In genomic region chr5:113219695-113220094, GRCh38 we compare ENCODE assay signal across 20 cellular contexts.
"Had no signal": no experiment of that assay in that cellular context is flagged by ENCODE, and none has a peak within 500 bp of the region (broad histone marks: within the 10 kb centered on the region; RNA-seq: fewer than 3 reads in every experiment).

No MANE protein-coding gene starts in this region.

- ATAC-seq: activated naive CD4-positive, alpha-beta T cell treated with anti-CD3 and anti-CD28 coated beads, Interleukin-2, amount 50 U/mL, for 72 hours; esophagus mucosa; natural killer cell treated with Interleukin-12 subunit alpha and Interleukin-12 subunit beta and Interleukin-15 and Interleukin-18, amount 100 ng/mL, for 72 hours; pancreas; sciatic nerve; stimulated activated naive B cell treated with anti-CD40 and anti-IgM and Interleukin-4, amounts not matched to agents 10 μg/mL and 1 μg/mL and 100 μg/mL, for 72 hours had no signal

- H3K36me3 Mint-ChIP-seq: activated naive CD4-positive, alpha-beta T cell treated with anti-CD3 and anti-CD28 coated beads, Interleukin-2, amount 50 U/mL, for 72 hours; brain; natural killer cell treated with Interleukin-12 subunit alpha and Interleukin-12 subunit beta and Interleukin-15 and Interleukin-18, amount 100 ng/mL, for 72 hours; stimulated activated naive B cell treated with anti-CD40 and anti-IgM and Interleukin-4, amounts not matched to agents 10 μg/mL and 1 μg/mL and 100 μg/mL, for 72 hours had no signal

- H3K4me3 Mint-ChIP-seq: brain; dendritic cell treated with granulocyte-macrophage colony-stimulating factor and Interleukin-4, amounts not matched to agents 40 ng/mL and 50 ng/mL, for 4 days; natural killer cell treated with Interleukin-12 subunit alpha and Interleukin-12 subunit beta and Interleukin-15 and Interleukin-18, amount 100 ng/mL, for 72 hours; stimulated activated naive B cell treated with anti-CD40 and anti-IgM and Interleukin-4, amounts not matched to agents 10 μg/mL and 1 μg/mL and 100 μg/mL, for 72 hours had no signal

- H3K27ac Mint-ChIP-seq: activated naive CD4-positive, alpha-beta T cell treated with anti-CD3 and anti-CD28 coated beads, Interleukin-2, amount 50 U/mL, for 72 hours; brain; dendritic cell treated with granulocyte-macrophage colony-stimulating factor and Interleukin-4, amounts not matched to agents 40 ng/mL and 50 ng/mL, for 4 days; natural killer cell treated with Interleukin-12 subunit alpha and Interleukin-12 subunit beta and Interleukin-15 and Interleukin-18, amount 100 ng/mL, for 72 hours; stimulated activated naive B cell treated with anti-CD40 and anti-IgM and Interleukin-4, amounts not matched to agents 10 μg/mL and 1 μg/mL and 100 μg/mL, for 72 hours had no signal

- H3K36me3 ChIP-seq: gastrocnemius medialis, pancreas, transverse colon had no signal

- H3K9me3 ChIP-seq: gastrocnemius medialis, pancreas, transverse colon had no signal

- FAIRE-seq: pancreas, small intestine, urothelium cell line had no signal

- H3K4me3 ChIP-seq: gastrocnemius medialis, pancreas, transverse colon had no signal

- H3K4me1 Mint-ChIP-seq: stimulated activated naive B cell treated with anti-CD40 and anti-IgM and Interleukin-4, amounts not matched to agents 10 μg/mL and 1 μg/mL and 100 μg/mL, for 72 hours had no signal

- H3K4me1 ChIP-seq: pancreas, transverse colon had no signal

- DNase-seq: activated CD4-positive, alpha-beta T cell treated with anti-CD3 and anti-CD28 coated beads, Interleukin-2, amount 50 U/mL, for 1 hour; activated CD4-positive, CD25-positive, alpha-beta regulatory T cell treated with anti-CD3 and anti-CD28 coated beads, Interleukin-2, amount 50 U/mL, for 72 hours; activated T-cell treated with anti-CD3 and anti-CD28 coated beads, Interleukin-2, amount 50 U/mL, for 1 hour; aorta; caudate nucleus; effector CD8-positive, alpha-beta T cell; gastrocnemius medialis; islet precursor cell; pancreas; small intestine; stimulated activated naive B cell treated with anti-CD40 and anti-IgM and Interleukin-4, amounts not matched to agents 10 μg/mL and 1 μg/mL and 100 μg/mL, for 72 hours; transverse colon had no signal

- H3K27me3 ChIP-seq: gastrocnemius medialis, pancreas, transverse colon had no signal

- H3K27ac ChIP-seq: pancreas, transverse colon, VCaP had no signal

- H3K9me3 Mint-ChIP-seq: activated naive CD4-positive, alpha-beta T cell treated with anti-CD3 and anti-CD28 coated beads, Interleukin-2, amount 50 U/mL, for 72 hours; dendritic cell treated with granulocyte-macrophage colony-stimulating factor and Interleukin-4, amounts not matched to agents 40 ng/mL and 50 ng/mL, for 4 days; natural killer cell treated with Interleukin-12 subunit alpha and Interleukin-12 subunit beta and Interleukin-15 and Interleukin-18, amount 100 ng/mL, for 72 hours; stimulated activated naive B cell treated with anti-CD40 and anti-IgM and Interleukin-4, amounts not matched to agents 10 μg/mL and 1 μg/mL and 100 μg/mL, for 72 hours had no signal
